Comparison of ENCODE assay signal across 15 cellular contexts in the genomic region with DNA sequence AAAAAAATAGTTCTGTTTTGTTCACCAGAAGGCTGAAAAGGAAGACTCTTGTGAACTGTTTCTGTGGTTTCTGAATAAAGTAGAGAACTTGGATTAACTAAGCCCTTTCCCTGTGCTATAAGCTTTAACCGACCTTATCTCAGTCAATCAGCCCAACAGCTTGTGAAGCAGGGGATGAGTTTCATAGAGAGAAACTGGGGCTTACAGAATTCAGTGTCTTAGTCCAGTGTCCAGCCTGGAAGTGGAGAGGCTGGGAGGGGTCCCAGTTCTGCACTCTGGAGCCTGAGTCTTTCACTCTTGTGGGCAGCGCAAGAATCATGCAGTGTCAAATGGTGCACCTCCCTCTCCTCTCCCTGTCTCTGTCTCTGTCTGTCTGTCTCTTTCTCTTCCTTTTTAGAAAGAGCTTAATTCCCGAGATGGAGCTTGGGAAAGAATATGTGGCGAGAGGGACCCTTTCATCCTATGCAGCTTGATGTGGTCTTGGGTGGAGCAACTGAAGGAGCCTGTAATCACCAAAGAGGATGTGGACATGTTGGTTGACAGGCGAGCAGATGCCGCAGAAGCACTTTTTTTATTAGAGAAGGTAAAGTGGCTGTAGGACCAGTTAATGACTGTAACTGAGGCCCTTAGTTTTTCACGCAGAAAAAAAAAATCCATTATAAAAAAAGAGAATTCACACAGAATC. TPM values are rescaled to one million over a fixed set of nuclear protein-coding genes. Genes with fewer than 3 reads are reported as not detected.
A peak's percentile ranks its signal among the peaks of the same experiment; 100 is the strongest.
DNase-seq lines count a peak whose midpoint lies in the region; ATAC-seq and TF ChIP-seq lines count a peak whose summit lies in the region.
"Had no signal": no experiment of that assay in that cellular context is flagged by ENCODE, and none has a peak within 500 bp of the region (broad histone marks: within the 10 kb centered on the region; RNA-seq: fewer than 3 reads in every experiment).

No MANE protein-coding gene starts in this region.

- H3K4me3 Mint-ChIP-seq in natural killer cell = peak overlapping the region; percentile 61
- H3K4me3 Mint-ChIP-seq in natural killer cell treated with Interleukin-12 subunit alpha and Interleukin-12 subunit beta and Interleukin-15 and Interleukin-18, amount 100 ng/mL, for 72 hours = no peak overlapping the region
- H3K4me3 Mint-ChIP-seq: GM23338, H9, IgD-negative memory B cell had no signal

- intact Hi-C loops in natural killer cell (cut with micrococcal nuclease) = no loop called here

- peak overlapping the region; percentile 38 for H3K4me3 ChIP-seq in WERI-Rb-1 (ENCODE audit: low read depth, low read length)
- H3K4me3 ChIP-seq: BLaER1, GM23338 had no signal

- H3K9me3 Mint-ChIP-seq in natural killer cell = no peaks in the 10 kb centered on the region
- no peaks in the 10 kb centered on the region for H3K9me3 Mint-ChIP-seq in natural killer cell treated with Interleukin-12 subunit alpha and Interleukin-12 subunit beta and Interleukin-15 and Interleukin-18, amount 100 ng/mL, for 72 hours
- H3K9me3 Mint-ChIP-seq: GM23338, H9, IgD-negative memory B cell had no signal

- DNase-seq in natural killer cell (no peak), NCI-H82 (lab: John Stamatoyannopoulos, UW) (peak; percentile 67), WERI-Rb-1 (peak; percentile 67), NCI-H1436 treated with DMSO at 0.1 percent for 48 hours (lab: John Stamatoyannopoulos, UW) (no peak), NOMO-1 (lab: John Stamatoyannopoulos, UW; ENCODE audit: unreplicated experiment in 2 of 2) (no peak), GM10266 (ENCODE audit: extremely low spot score) (no peak)
- no peak for DNase-seq in natural killer cell treated with Interleukin-12 subunit alpha and Interleukin-12 subunit beta and Interleukin-15 and Interleukin-18, amount 100 ng/mL, for 72 hours (ENCODE audit: low spot score)
- DNase-seq: 8988T, AML-193, DMS 273 treated with DMSO at 0.1 percent for 48 hours, H9 had no signal

- no peaks in the 10 kb centered on the region for H3K36me3 Mint-ChIP-seq in natural killer cell
- H3K36me3 Mint-ChIP-seq in natural killer cell treated with Interleukin-12 subunit alpha and Interleukin-12 subunit beta and Interleukin-15 and Interleukin-18, amount 100 ng/mL, for 72 hours = no peaks in the 10 kb centered on the region
- H3K36me3 Mint-ChIP-seq: IgD-negative memory B cell had no signal

- H3K9me3 ChIP-seq in WERI-Rb-1 (ENCODE audit: severe bottlenecking) = no peaks in the 10 kb centered on the region
- H3K9me3 ChIP-seq: BLaER1 had no signal

- TF ChIP-seq CTCF in natural killer cell (IDR thresholded peaks at IDR 0.05) (no peak), WERI-Rb-1 (IDR thresholded peaks at IDR 0.05; ENCODE audit: low read depth, low read length) (no peak), GM10266 (IDR thresholded peaks at IDR 0.05; ENCODE audit: control insufficient read depth, insufficient read depth, low read depth, missing control alignments) (no peak)

- no peaks in the 10 kb centered on the region for H3K27me3 Mint-ChIP-seq in natural killer cell (ENCODE audit: low read depth in 2 of 2)
- no peaks in the 10 kb centered on the region for H3K27me3 Mint-ChIP-seq in natural killer cell treated with Interleukin-12 subunit alpha and Interleukin-12 subunit beta and Interleukin-15 and Interleukin-18, amount 100 ng/mL, for 72 hours
- H3K27me3 Mint-ChIP-seq: IgD-negative memory B cell had no signal

- peak overlapping the region; percentile 68 for H3K27ac ChIP-seq in WERI-Rb-1
- H3K27ac ChIP-seq: BLaER1 had no signal

- peaks cover 9% of the 10 kb centered on the region; the same call in 1 of the 2 replicates for H3K36me3 ChIP-seq in WERI-Rb-1

- peak in 1 of 3 donors; percentile 34 for ATAC-seq in natural killer cell
- ATAC-seq in natural killer cell treated with Interleukin-12 subunit alpha and Interleukin-12 subunit beta and Interleukin-15 and Interleukin-18, amount 100 ng/mL, for 72 hours = no peak
- no peak for ATAC-seq in esophagus mucosa
- ATAC-seq: GM23338 had no signal

- H3K27ac Mint-ChIP-seq in natural killer cell = no peak overlapping the region
- no peak overlapping the region for H3K27ac Mint-ChIP-seq in natural killer cell treated with Interleukin-12 subunit alpha and Interleukin-12 subunit beta and Interleukin-15 and Interleukin-18, amount 100 ng/mL, for 72 hours
- H3K27ac Mint-ChIP-seq: H9, IgD-negative memory B cell had no signal

- H3K4me1 Mint-ChIP-seq in natural killer cell = peaks cover 10 to 13% of the 10 kb centered on the region in 2 donors
- H3K4me1 Mint-ChIP-seq in natural killer cell treated with Interleukin-12 subunit alpha and Interleukin-12 subunit beta and Interleukin-15 and Interleukin-18, amount 100 ng/mL, for 72 hours (ENCODE audit: low read depth in 2 of 2) = peaks cover 0 to 2% of the 10 kb centered on the region in 2 donors
- H3K4me1 Mint-ChIP-seq: IgD-negative memory B cell had no signal

- H3K27me3 ChIP-seq in WERI-Rb-1 (ENCODE audit: insufficient read depth, low read depth, severe bottlenecking) = no peaks in the 10 kb centered on the region
- H3K27me3 ChIP-seq: BLaER1 had no signal

RNA-seq across cellular contexts. Expression of gene PTPDC1, which starts 17.0 kb away (rescaled TPM):
- total RNA-seq in natural killer cell (1 to 10 TPM; 2.8 to 3.9 (median 3.4) TPM), esophagus mucosa (1.6 TPM)
- 1 to 10 TPM; 5.1 to 6.8 TPM for total RNA-seq in natural killer cell treated with Interleukin-12 subunit alpha and Interleukin-12 subunit beta and Interleukin-15 and Interleukin-18, amount 100 ng/mL, for 72 hours

Comparison
In these comparisons a context has a peak if more than half of its experiments do, and no peak if none do; other contexts are left out.
1. DNase-seq: peak in NCI-H82 (single experiment) and WERI-Rb-1 (single experiment); none in natural killer cell (single experiment), natural killer cell treated with Interleukin-12 subunit alpha and Interleukin-12 subunit beta and Interleukin-15 and Interleukin-18, amount 100 ng/mL, for 72 hours (single experiment), NCI-H1436 treated with DMSO at 0.1 percent for 48 hours (single experiment), NOMO-1 (0 of 2) and GM10266 (single experiment).